8 cellular contexts compared by ENCODE assay signal in the genomic region with DNA sequence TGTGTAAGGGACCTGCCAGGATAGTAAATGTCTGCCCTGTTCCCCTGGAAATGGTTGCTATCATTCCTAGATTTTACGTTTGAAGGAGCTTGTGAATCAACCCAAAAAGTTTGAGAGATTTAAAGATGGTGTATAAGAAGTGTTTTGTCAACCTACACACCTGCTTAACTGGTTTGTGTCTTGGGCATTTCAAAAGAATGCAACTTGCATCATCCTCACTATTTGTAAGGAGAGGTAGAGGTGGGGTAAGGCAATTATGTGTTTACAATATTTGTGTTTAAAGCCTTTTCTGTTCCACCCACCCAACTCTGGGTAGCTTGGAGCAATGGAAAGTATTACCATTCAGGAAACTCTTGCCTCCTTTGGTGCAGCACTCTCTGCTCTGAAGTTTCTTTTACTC.
"Had no signal": no experiment of that assay in that cellular context is flagged by ENCODE, and none has a peak within 500 bp of the region (broad histone marks: within the 10 kb centered on the region; RNA-seq: fewer than 3 reads in every experiment).

No MANE protein-coding gene starts in this region.

- H3K9me3 Mint-ChIP-seq: H9 had no signal

- H2AFZ ChIP-seq: GM23248 had no signal

- H3K27ac Mint-ChIP-seq: H9 had no signal

- DNase-seq: GM23248, GOT3, H9, HCEC 1CT, IMR-90 had no signal

- H3K4me3 Mint-ChIP-seq: H9 had no signal

- H3K27ac ChIP-seq: GM23248 had no signal

- H3K4me3 ChIP-seq: GM23248, K562 had no signal

- FAIRE-seq: H54, HTR-8/SVneo, K562 had no signal

- H3K9ac ChIP-seq: GM23248 had no signal

- ATAC-seq: K562 had no signal
